Comparison of ENCODE assay signal across 8 cellular contexts in genomic region chr20:35618372-35619131, GRCh38. TPM values are rescaled to one million over a fixed set of nuclear protein-coding genes. Genes with fewer than 3 reads are reported as not detected.
A peak's percentile ranks its signal among the peaks of the same experiment; 100 is the strongest.
DNase-seq lines count a peak whose midpoint lies in the region; ATAC-seq and TF ChIP-seq lines count a peak whose summit lies in the region.

No MANE protein-coding gene starts in this region.

- peak overlapping the region; percentile 62 to 99 (median 82) for H3K27ac Mint-ChIP-seq in naive thymus-derived CD4-positive, alpha-beta T cell

- CTCF ChIA-PET in naive thymus-derived CD4-positive, alpha-beta T cell (lab: Charles Lee) = interaction anchor here (0.7 to 1.8 kb wide), 9 partner anchors 17 to 266 kb away, joined by 3 to 6 read pairs (median 4); partner anchors contain the start of gene ERGIC3

- no peaks in the 10 kb centered on the region for H3K9me3 ChIP-seq in naive thymus-derived CD4-positive, alpha-beta T cell (ENCODE audit: control insufficient read depth in 2 of 3, low read length in 3 of 3)

- H3K36me3 Mint-ChIP-seq in naive thymus-derived CD4-positive, alpha-beta T cell = peaks cover 0 to 4% (median 0%) of the 10 kb centered on the region in 5 donors

- H3K4me3 ChIP-seq in dorsolateral prefrontal cortex = peak overlapping the region; percentile 42 to 83 (median 66)
- H3K4me3 ChIP-seq in naive thymus-derived CD4-positive, alpha-beta T cell (ENCODE audit: low read length) = peak overlapping the region; percentile 57

- no peak for TF ChIP-seq CTCF in dorsolateral prefrontal cortex (IDR thresholded peaks at IDR 0.05 in 54 of 56, conservative IDR thresholded peaks at IDR 0.05 in 2 of 56; ENCODE audit: low read depth in 1 of 56, partially characterized antibody in 56 of 56)

- H3K27ac ChIP-seq in dorsolateral prefrontal cortex = peak overlapping the region in 27 of 59 donors; percentile 1 to 91 (median 55)
- peak overlapping the region; percentile 51 for H3K27ac ChIP-seq in naive thymus-derived CD4-positive, alpha-beta T cell (ENCODE audit: low read depth, low read length)

- peaks cover 0 to 3% (median 0%) of the 10 kb centered on the region in 5 donors for H3K27me3 Mint-ChIP-seq in naive thymus-derived CD4-positive, alpha-beta T cell

- no peaks in the 10 kb centered on the region for H3K9me3 Mint-ChIP-seq in naive thymus-derived CD4-positive, alpha-beta T cell

- no peaks in the 10 kb centered on the region for H3K27me3 ChIP-seq in dorsolateral prefrontal cortex
- H3K27me3 ChIP-seq in naive thymus-derived CD4-positive, alpha-beta T cell (ENCODE audit: control insufficient read depth in 2 of 2, insufficient read depth in 2 of 2, low read length in 2 of 2) = no peaks in the 10 kb centered on the region

- intact Hi-C loops in dorsolateral prefrontal cortex (cut with DNase I) = loop anchor here in 1 of 2 donors (5.0 kb wide), 1 partner anchor 44 kb away; the partner anchor contains the start of genes CPNE1 and RBM12
- intact Hi-C loops in naive thymus-derived CD4-positive, alpha-beta T cell (cut with micrococcal nuclease) = loop anchor here (1.0 to 5.0 kb wide), 4 partner anchors 81 to 741 kb away; partner anchors contain the start of genes ACSS2 (in 1 of the 2), NFS1 (in 1 of the 2) and ROMO1 (in 1 of the 2)

- no peaks in the 10 kb centered on the region for H3K36me3 ChIP-seq in naive thymus-derived CD4-positive, alpha-beta T cell (ENCODE audit: control insufficient read depth in 2 of 3, insufficient read depth in 3 of 3, low read length in 3 of 3)

- peak; percentile 50 for DNase-seq in activated T-cell treated with anti-CD3 and anti-CD28 coated beads, Interleukin-2, amount 50 U/mL, for 1 hour
- DNase-seq in activated T-cell treated with anti-CD3 and anti-CD28 coated beads for 4 hours (no peak), dorsolateral prefrontal cortex (no peak), HuH-7.5 (ENCODE audit: low spot score) (no peak), NCI-H1092 treated with DMSO at 0.1 percent for 48 hours (lab: John Stamatoyannopoulos, UW) (no peak)
- peak in 4 of 9 donors; percentile 11 to 41 (median 33) for DNase-seq in naive thymus-derived CD4-positive, alpha-beta T cell

- H3K4me1 ChIP-seq in naive thymus-derived CD4-positive, alpha-beta T cell (ENCODE audit: control insufficient read depth in 2 of 2, insufficient read depth in 2 of 2, low read length in 2 of 2) = peaks cover 16 to 28% of the 10 kb centered on the region in 2 donors

- H3K4me3 Mint-ChIP-seq in naive thymus-derived CD4-positive, alpha-beta T cell = peak overlapping the region; percentile 88 to 98 (median 91)

- H3K4me1 Mint-ChIP-seq in naive thymus-derived CD4-positive, alpha-beta T cell = peaks cover 16 to 46% (median 35%) of the 10 kb centered on the region in 7 donors

- POLR2A ChIA-PET in naive thymus-derived CD4-positive, alpha-beta T cell (lab: Charles Lee) = interaction anchor here (0.5 to 7.1 kb wide), 14 partner anchors 9 to 165 kb away, joined by 3 to 72 read pairs (median 4); partner anchors contain the start of genes CPNE1, ERGIC3, NFS1 and PHF20

- ATAC-seq in SK-N-SH treated with all-trans-retinoic acid at 6 μM for 48 hours = peak; percentile 3; the same call in 2 of the 3 replicates
- ATAC-seq in naive thymus-derived CD4-positive, alpha-beta T cell = no peak
- no peak for ATAC-seq in GM19463 (IDR thresholded peaks at IDR 0.05; ENCODE audit: unreplicated experiment)

TF ChIP-seq in SK-N-SH treated with all-trans-retinoic acid at 6 μM for 48 hours, 23 proteins besides CTCF, POLR2A, EP300 and RAD21:
- no peak for TF ChIP-seq ZC3H10 (CRISPR knock-in tag; IDR thresholded peaks at IDR 0.05)
TF ChIP-seq in SK-N-SH treated with all-trans-retinoic acid at 6 μM for 48 hours: peak in this region for 0.

RNA-seq across cellular contexts. Expression of gene SPAG4, which starts 2.9 kb away (rescaled TPM):
- total RNA-seq in dorsolateral prefrontal cortex = 10 to 100 TPM in 5 of 120 experiments, 1 to 10 TPM in 115; 1.9 to 13.5 (median 5.4) TPM
- total RNA-seq in naive thymus-derived CD4-positive, alpha-beta T cell = 10 to 100 TPM in 2 of 5 experiments, 1 to 10 TPM in 2, under 1 TPM in 1; 0.35 to 25.0 (median 2.7) TPM
- polyA plus RNA-seq in naive thymus-derived CD4-positive, alpha-beta T cell = not detected

RNA-seq across cellular contexts. Expression of gene CPNE1, which starts 46.1 kb away (rescaled TPM):
- 100 to 1,000 TPM in 116 of 120 experiments, 10 to 100 TPM in 4; 65.9 to 194 (median 135) TPM for total RNA-seq in dorsolateral prefrontal cortex
- 100 to 1,000 TPM; 250 to 378 (median 305) TPM for total RNA-seq in naive thymus-derived CD4-positive, alpha-beta T cell
- 100 to 1,000 TPM; 277 to 360 TPM for polyA plus RNA-seq in naive thymus-derived CD4-positive, alpha-beta T cell

RNA-seq across cellular contexts. Expression of gene RBM12, which starts 46.1 kb away (rescaled TPM):
- 10 to 100 TPM; 48.7 to 99.3 (median 72.3) TPM for total RNA-seq in dorsolateral prefrontal cortex
- 100 to 1,000 TPM in 4 of 5 experiments, 10 to 100 TPM in 1; 98.2 to 122 (median 114) TPM for total RNA-seq in naive thymus-derived CD4-positive, alpha-beta T cell
- 10 to 100 TPM; 48.9 to 50.8 TPM for polyA plus RNA-seq in naive thymus-derived CD4-positive, alpha-beta T cell
